In the genomic region with DNA sequence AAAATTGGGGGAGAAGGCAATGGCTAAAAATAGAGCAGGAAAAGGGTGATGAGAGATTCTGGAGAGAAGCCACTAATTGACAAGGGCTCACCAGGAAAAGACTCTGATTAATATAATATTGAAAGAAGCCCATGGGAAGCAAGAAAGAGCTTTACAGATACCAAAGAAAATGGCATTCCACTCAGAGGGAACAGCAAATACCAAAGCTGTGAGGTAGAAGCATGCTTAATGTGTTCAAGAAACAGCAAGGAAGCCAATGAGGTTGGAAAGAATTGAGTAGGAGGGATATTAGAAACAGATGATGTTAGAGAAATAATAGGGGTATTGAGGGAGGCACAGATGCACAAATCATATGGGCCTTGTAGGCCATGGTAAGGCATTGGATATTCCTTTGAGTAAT, we compare ENCODE assay signal across 24 cellular contexts.
DNase-seq lines count a peak whose midpoint lies in the region; ATAC-seq lines count a peak whose summit lies in the region.
"Had no signal": no experiment of that assay in that cellular context is flagged by ENCODE, and none has a peak within 500 bp of the region (broad histone marks: within the 10 kb centered on the region; RNA-seq: fewer than 3 reads in every experiment).

No MANE protein-coding gene starts in this region.

- peak overlapping the region; percentile 58 for H3K27ac ChIP-seq in mesodermal cell (ENCODE audit: low read depth, low read length, severe bottlenecking)
- H3K27ac ChIP-seq: BLaER1 had no signal

- H3K9me3 ChIP-seq in mesodermal cell (ENCODE audit: control insufficient read depth, low read length): no peaks in the 10 kb centered on the region
- H3K9me3 ChIP-seq: BE2C, BLaER1 had no signal

- peak; percentile 60 for DNase-seq in astrocyte of the hippocampus (ENCODE audit: low read depth, low spot score)
- DNase-seq in kidney tubule cell (ENCODE audit: low spot score): peak; percentile 13
- DNase-seq in NCI-H1930 (lab: John Stamatoyannopoulos, UW): no peak
- no peak for DNase-seq in occipital lobe (lab: John Stamatoyannopoulos, UW)
- DNase-seq: 8988T; ACHN; BE2C; C1 segment of cervical spinal cord; CD4-positive, alpha-beta memory T cell; CD4-positive, CD25-positive, alpha-beta regulatory T cell; CD8-positive, alpha-beta memory T cell; COR-L47; DMS 273 treated with DMSO at 0.1 percent for 48 hours; DMS153; DMS53; DMS79; DND-41; EL; GDM1 had no signal

- peaks cover 14% of the 10 kb centered on the region for H3K4me1 ChIP-seq in mesodermal cell (ENCODE audit: control insufficient read depth, insufficient read depth, low read length, poor library complexity, severe bottlenecking)
- H3K4me1 ChIP-seq: BE2C, BLaER1 had no signal

- no peak overlapping the region for H3K4me3 ChIP-seq in mesodermal cell (ENCODE audit: extremely low read depth, insufficient read depth, low read length, poor library complexity, severe bottlenecking)
- H3K4me3 ChIP-seq: BLaER1, GM12878 had no signal

- no peaks in the 10 kb centered on the region for H3K36me3 ChIP-seq in mesodermal cell (ENCODE audit: control insufficient read depth, insufficient read depth, low read length)
- H3K36me3 ChIP-seq: BE2C, BLaER1 had no signal

- ATAC-seq in HG03469 (IDR thresholded peaks at IDR 0.05; ENCODE audit: unreplicated experiment): no peak
- no peak for ATAC-seq in HG03045 (IDR thresholded peaks at IDR 0.05; ENCODE audit: unreplicated experiment)
- ATAC-seq: GM12878 had no signal

Comparison
In these comparisons a context has a peak if more than half of its experiments do, and no peak if none do; other contexts are left out.
1. DNase-seq: peak in astrocyte of the hippocampus (single experiment) and kidney tubule cell (single experiment); none in NCI-H1930 (0 of 2) and occipital lobe (single experiment).